ENCODE assay signal across 10 cellular contexts in genomic region chr15:88624971-88625290, GRCh38. TPM values are rescaled to one million over a fixed set of nuclear protein-coding genes. Genes with fewer than 3 reads are reported as not detected.
DNase-seq lines count a peak whose midpoint lies in the region; ATAC-seq and TF ChIP-seq lines count a peak whose summit lies in the region.
"Had no signal": no experiment of that assay in that cellular context is flagged by ENCODE, and none has a peak within 500 bp of the region (broad histone marks: within the 10 kb centered on the region; RNA-seq: fewer than 3 reads in every experiment).

No MANE protein-coding gene starts in this region.

- peaks cover 86% of the 10 kb centered on the region for H3K79me2 ChIP-seq in GM23338 (replicated peaks; ENCODE audit: insufficient read depth)
- H3K79me2 ChIP-seq in fibroblast of lung (ENCODE audit: control insufficient read depth, insufficient read depth, low read length) = peaks cover 88% of the 10 kb centered on the region

- ATAC-seq in GM23338 (no peak), WTC11 (no peak), HG03439 (IDR thresholded peaks at IDR 0.05; ENCODE audit: unreplicated experiment) (no peak), HG03196 (IDR thresholded peaks at IDR 0.05; ENCODE audit: unreplicated experiment) (no peak)
- no peak for ATAC-seq in stimulated activated effector memory CD8-positive, alpha-beta T cell treated with anti-CD3 and anti-CD28 coated beads, Interleukin-12 subunit alpha, Interleukin-12 subunit beta, amount 100 ng/mL, for 72 hours
- ATAC-seq: esophagus mucosa had no signal

- no peak for TF ChIP-seq CTCF in GM23338 (conservative IDR thresholded peaks at IDR 0.05; ENCODE audit: low read depth in 2 of 2)
- TF ChIP-seq CTCF in WTC11 (IDR thresholded peaks at IDR 0.05) = no peak
- no peak for TF ChIP-seq CTCF in fibroblast of lung (conservative IDR thresholded peaks at IDR 0.05 in 1 of 2, IDR thresholded peaks at IDR 0.05 in 1 of 2; ENCODE audit: low read depth in 1 of 2, low read length in 2 of 2)

- H3K4me3 ChIP-seq in GM23338 = peak overlapping the region; percentile 100; the same call in 1 of the 2 replicates
- H3K4me3 ChIP-seq in fibroblast of lung (replicated peaks in 1 of 4; ENCODE audit: control extremely low read depth in 1 of 4, insufficient read depth in 1 of 4, low read depth in 3 of 4, low read length in 4 of 4) = peak overlapping the region in 3 of 4 experiments; percentile 8 to 87 (median 24)
- H3K4me3 ChIP-seq: lung had no signal

- H3K27ac Mint-ChIP-seq in GM23338 = no peak overlapping the region
- H3K27ac Mint-ChIP-seq in WTC11 = peak overlapping the region; percentile 85; the same call in 1 of the 2 replicates
- no peak overlapping the region for H3K27ac Mint-ChIP-seq in stimulated activated effector memory CD8-positive, alpha-beta T cell treated with anti-CD3 and anti-CD28 coated beads, Interleukin-12 subunit alpha, Interleukin-12 subunit beta, amount 100 ng/mL, for 72 hours

- H3K9me3 ChIP-seq in fibroblast of lung (ENCODE audit: control insufficient read depth, insufficient read depth, low read depth, low read length) = no peaks in the 10 kb centered on the region

- H4K20me1 ChIP-seq in GM23338 (replicated peaks; ENCODE audit: insufficient read depth) (peaks cover 73% of the 10 kb centered on the region), fibroblast of lung (ENCODE audit: control insufficient read depth, extremely low read depth, insufficient read depth, low read length) (peaks cover 2% of the 10 kb centered on the region)

- H3K9me3 Mint-ChIP-seq in GM23338 = no peaks in the 10 kb centered on the region; the same call in 2 of the 3 replicates
- H3K9me3 Mint-ChIP-seq in WTC11 = no peaks in the 10 kb centered on the region
- H3K9me3 Mint-ChIP-seq in stimulated activated effector memory CD8-positive, alpha-beta T cell treated with anti-CD3 and anti-CD28 coated beads, Interleukin-12 subunit alpha, Interleukin-12 subunit beta, amount 100 ng/mL, for 72 hours = no peaks in the 10 kb centered on the region

- no peaks in the 10 kb centered on the region for H3K9me2 ChIP-seq in GM23338 (ENCODE audit: insufficient read depth)

- DNase-seq in GM23338 (ENCODE audit: low spot score) (no peak), WTC11 (ENCODE audit: low spot score) (no peak), fibroblast of lung (ENCODE audit: low read depth in 2 of 2) (no peak), DMS153 treated with DMSO at 0.1 percent for 48 hours (lab: John Stamatoyannopoulos, UW; ENCODE audit: unreplicated experiment) (no peak)
- no peak for DNase-seq in stimulated activated effector memory CD8-positive, alpha-beta T cell treated with anti-CD3 and anti-CD28 coated beads, Interleukin-12 subunit alpha, Interleukin-12 subunit beta, amount 100 ng/mL, for 72 hours (ENCODE audit: low spot score in 2 of 2)
- DNase-seq: NCI-H345 had no signal

- H3K36me3 ChIP-seq in GM23338 (ENCODE audit: insufficient read depth) (peaks cover 56% of the 10 kb centered on the region), fibroblast of lung (ENCODE audit: control insufficient read depth, insufficient read depth, low read length) (peaks cover 28% of the 10 kb centered on the region)

- H3K36me3 Mint-ChIP-seq in GM23338 (ENCODE audit: low read depth) (peaks cover 83% of the 10 kb centered on the region), WTC11 (peaks cover 70% of the 10 kb centered on the region)
- peaks cover 94% of the 10 kb centered on the region for H3K36me3 Mint-ChIP-seq in stimulated activated effector memory CD8-positive, alpha-beta T cell treated with anti-CD3 and anti-CD28 coated beads, Interleukin-12 subunit alpha, Interleukin-12 subunit beta, amount 100 ng/mL, for 72 hours

- H2AFZ ChIP-seq in GM23338 (no peak overlapping the region), fibroblast of lung (ENCODE audit: low read length) (no peak overlapping the region)

- peak overlapping the region; percentile 96; the same call in 1 of the 2 replicates for H3K4me2 ChIP-seq in GM23338
- H3K4me2 ChIP-seq in fibroblast of lung (ENCODE audit: extremely low read depth, insufficient read depth, low read length) = peak overlapping the region; percentile 96

- H3K27me3 ChIP-seq in GM23338 (ENCODE audit: insufficient read depth) (no peaks in the 10 kb centered on the region), fibroblast of lung (ENCODE audit: control insufficient read depth, insufficient read depth, low read length) (no peaks in the 10 kb centered on the region)

- H3K27me3 Mint-ChIP-seq in GM23338 (ENCODE audit: insufficient read depth, low read depth, poor library complexity) = peaks cover 17% of the 10 kb centered on the region
- no peaks in the 10 kb centered on the region for H3K27me3 Mint-ChIP-seq in WTC11 (ENCODE audit: low read depth)

- H3K4me1 Mint-ChIP-seq in GM23338 (peaks cover 58% of the 10 kb centered on the region), WTC11 (peaks cover 70% of the 10 kb centered on the region)
- H3K4me1 Mint-ChIP-seq in stimulated activated effector memory CD8-positive, alpha-beta T cell treated with anti-CD3 and anti-CD28 coated beads, Interleukin-12 subunit alpha, Interleukin-12 subunit beta, amount 100 ng/mL, for 72 hours = peaks cover 62% of the 10 kb centered on the region

- CTCF ChIA-PET in WTC11 (lab: Charles Lee) = interaction anchor here (0.8 to 1.3 kb wide), 8 partner anchors 9 to 229 kb away, joined by 3 to 10 read pairs (median 3); partner anchors contain the start of genes MRPL46 and MRPS11

- H3K4me1 ChIP-seq in GM23338 (ENCODE audit: insufficient read depth) (peaks cover 42% of the 10 kb centered on the region), fibroblast of lung (ENCODE audit: control insufficient read depth, extremely low read depth, insufficient read depth, low read length) (peaks cover 17% of the 10 kb centered on the region)

- H3K27ac ChIP-seq in GM23338 (ENCODE audit: low read depth) = no peak overlapping the region
- peak overlapping the region; percentile 97 for H3K27ac ChIP-seq in fibroblast of lung (ENCODE audit: insufficient read depth, low read length)

- peaks cover 24% of the 10 kb centered on the region for H3F3A ChIP-seq in GM23338 (replicated peaks; ENCODE audit: low read depth)

- no peak overlapping the region for H3K9ac ChIP-seq in fibroblast of lung (ENCODE audit: insufficient read depth, low read length)

- H3K4me3 Mint-ChIP-seq in GM23338 (peak overlapping the region; percentile 30; the same call in 2 of the 3 replicates), WTC11 (peak overlapping the region; percentile 79; the same call in 1 of the 2 replicates)
- H3K4me3 Mint-ChIP-seq in stimulated activated effector memory CD8-positive, alpha-beta T cell treated with anti-CD3 and anti-CD28 coated beads, Interleukin-12 subunit alpha, Interleukin-12 subunit beta, amount 100 ng/mL, for 72 hours = peak overlapping the region; percentile 84

- POLR2A ChIA-PET in WTC11 (lab: Charles Lee) = no interaction called here

TF ChIP-seq in GM23338, 12 proteins besides CTCF, POLR2A, EP300 and RAD21 (continues in another document):
- TF ChIP-seq NANOG (IDR thresholded peaks at IDR 0.05; ENCODE audit: borderline replicate concordance) = no peak
- TF ChIP-seq ETS1 (IDR thresholded peaks at IDR 0.05) = no peak
- TF ChIP-seq POLR2AphosphoS5 (IDR thresholded peaks at IDR 0.05; ENCODE audit: low read depth) = no peak
- TF ChIP-seq STAT1 (IDR thresholded peaks at IDR 0.05; ENCODE audit: unreplicated experiment) = no peak

TF ChIP-seq in WTC11, 78 proteins besides CTCF, POLR2A, EP300 and RAD21 (continues in another document):
- TF ChIP-seq KAT7 (CRISPR knock-in tag; IDR thresholded peaks at IDR 0.05; ENCODE audit: borderline replicate concordance) (no peak), E2F4 (CRISPR knock-in tag; IDR thresholded peaks at IDR 0.05; ENCODE audit: borderline replicate concordance, low read depth) (no peak), GABPB1 (CRISPR knock-in tag; IDR thresholded peaks at IDR 0.05) (no peak), CDX4 (CRISPR knock-in tag; IDR thresholded peaks at IDR 0.05; ENCODE audit: borderline replicate concordance) (no peak), MYBL2 (CRISPR knock-in tag; IDR thresholded peaks at IDR 0.05) (no peak), ZNF263 (CRISPR knock-in tag; IDR thresholded peaks at IDR 0.05; ENCODE audit: low read depth) (no peak), RELA (CRISPR knock-in tag; IDR thresholded peaks at IDR 0.05; ENCODE audit: borderline replicate concordance) (no peak), OVOL2 (CRISPR knock-in tag; IDR thresholded peaks at IDR 0.05; ENCODE audit: borderline replicate concordance) (no peak)

RNA-seq across cellular contexts. Expression of gene AEN, which starts 3.8 kb away (rescaled TPM):
- total RNA-seq in GM23338 (2014; rRNA removed; shearing (Covaris generic)) = 218 and 220 TPM in 2 replicates
- 76.6 and 82.3 TPM in 2 replicates for polyA plus RNA-seq in GM23338 (2016; fragmentation: Nextera tagmentation; extraction: Ambion mirVana)
- 118 to 183 TPM (median 125 TPM) in 3 replicates for total RNA-seq in WTC11 (2021)
- total RNA-seq in fibroblast of lung = 68.1 and 83.7 TPM in 2 replicates
- 18.5 and 27.7 TPM in 2 replicates for polyA plus RNA-seq in fibroblast of lung
- 17.7 and 30.2 TPM in 2 replicates for polyA plus RNA-seq in fibroblast of lung (2012)
- 35.1 and 60.8 TPM in 2 replicates for polyA minus RNA-seq in fibroblast of lung (ENCODE audit: low replicate concordance)

RNA-seq across cellular contexts. Expression of gene ISG20, which starts 13.9 kb away (rescaled TPM):
- total RNA-seq in GM23338 (2014; rRNA removed; shearing (Covaris generic)) = 1.1 and 3.7 TPM in 2 replicates
- 3.2 and 4.9 TPM in 2 replicates for polyA plus RNA-seq in GM23338 (2016; fragmentation: Nextera tagmentation; extraction: Ambion mirVana)
- 3.8 to 5.6 TPM (median 4.5 TPM) in 3 replicates for total RNA-seq in WTC11 (2021)
- total RNA-seq in fibroblast of lung = 3.0 and 3.1 TPM in 2 replicates
- polyA plus RNA-seq in fibroblast of lung = 2.2 TPM in 2 replicates
- polyA plus RNA-seq in fibroblast of lung (2012) = 2.8 and 4.0 TPM in 2 replicates
- 0.52 and 11.0 TPM in 2 replicates for polyA minus RNA-seq in fibroblast of lung (ENCODE audit: low replicate concordance)

Comparison
In these comparisons a context has a peak if more than half of its experiments do, and no peak if none do; other contexts are left out.
1. H3K4me3 Mint-ChIP-seq: peak in every context shown above with its lines; median percentile 84 in stimulated activated effector memory CD8-positive, alpha-beta T cell treated with anti-CD3 and anti-CD28 coated beads, Interleukin-12 subunit alpha, Interleukin-12 subunit beta, amount 100 ng/mL, for 72 hours; 79 in WTC11; 30 in GM23338.